Comparison of ENCODE assay signal across 8 cellular contexts in genomic region chr2:148614024-148614331, GRCh38. TPM values are rescaled to one million over a fixed set of nuclear protein-coding genes. Genes with fewer than 3 reads are reported as not detected.
DNase-seq lines count a peak whose midpoint lies in the region; ATAC-seq and TF ChIP-seq lines count a peak whose summit lies in the region.

No MANE protein-coding gene starts in this region.

- no peaks in the 10 kb centered on the region for H3K9me3 Mint-ChIP-seq in HFFc6

- H3K27me3 Mint-ChIP-seq in HFFc6 (ENCODE audit: insufficient read depth) = no peaks in the 10 kb centered on the region; the same call in 1 of the 2 replicates

- H3K27ac Mint-ChIP-seq in HFFc6 = peak overlapping the region; percentile 59; the same call in 1 of the 2 replicates

- no peak for TF ChIP-seq CTCF in HFFc6 (IDR thresholded peaks at IDR 0.05)

- no peaks in the 10 kb centered on the region for H3K36me3 Mint-ChIP-seq in HFFc6 (ENCODE audit: low read depth)

- ATAC-seq in GM18505 (IDR thresholded peaks at IDR 0.05; ENCODE audit: unreplicated experiment) = peak; percentile 17
- peak; percentile 33 for ATAC-seq in left ventricle myocardium superior

- intact Hi-C loops in left ventricle myocardium superior (cut with micrococcal nuclease) = no loop called here

- DNase-seq in HFFc6 (no peak), NCI-H2107 treated with DMSO at 0.1 percent for 48 hours (lab: John Stamatoyannopoulos, UW; ENCODE audit: unreplicated experiment) (peak; percentile 71), left ventricle myocardium superior (no peak), NAMALWA (ENCODE audit: low spot score) (no peak), NCI-H774 (lab: John Stamatoyannopoulos, UW) (no peak), pons (ENCODE audit: low spot score) (no peak), RPMI8226 (no peak)

- H3K4me1 Mint-ChIP-seq in HFFc6 (ENCODE audit: low read depth) = peaks cover 19% of the 10 kb centered on the region

- no peak for TF ChIP-seq POLR2A in GM18505 (IDR thresholded peaks at IDR 0.05; ENCODE audit: borderline replicate concordance, extremely low read depth, insufficient read depth, insufficient read length)

- H3K4me3 Mint-ChIP-seq in HFFc6 = peak overlapping the region; percentile 25; the same call in 1 of the 2 replicates

RNA-seq across cellular contexts. Expression of gene EPC2, which starts 30.6 kb away (rescaled TPM):
- total RNA-seq in HFFc6 (2021; fragmentation: NEBNext Ultra II Directional; extraction: Animal tissue kit (Norgen Biotek cat#: 25700)) = 10 to 100 TPM; 16.6 to 21.3 (median 19.2) TPM
- 24.2 TPM for total RNA-seq in left ventricle myocardium superior
